ENCODE assay signal across 11 cellular contexts in the genomic region with DNA sequence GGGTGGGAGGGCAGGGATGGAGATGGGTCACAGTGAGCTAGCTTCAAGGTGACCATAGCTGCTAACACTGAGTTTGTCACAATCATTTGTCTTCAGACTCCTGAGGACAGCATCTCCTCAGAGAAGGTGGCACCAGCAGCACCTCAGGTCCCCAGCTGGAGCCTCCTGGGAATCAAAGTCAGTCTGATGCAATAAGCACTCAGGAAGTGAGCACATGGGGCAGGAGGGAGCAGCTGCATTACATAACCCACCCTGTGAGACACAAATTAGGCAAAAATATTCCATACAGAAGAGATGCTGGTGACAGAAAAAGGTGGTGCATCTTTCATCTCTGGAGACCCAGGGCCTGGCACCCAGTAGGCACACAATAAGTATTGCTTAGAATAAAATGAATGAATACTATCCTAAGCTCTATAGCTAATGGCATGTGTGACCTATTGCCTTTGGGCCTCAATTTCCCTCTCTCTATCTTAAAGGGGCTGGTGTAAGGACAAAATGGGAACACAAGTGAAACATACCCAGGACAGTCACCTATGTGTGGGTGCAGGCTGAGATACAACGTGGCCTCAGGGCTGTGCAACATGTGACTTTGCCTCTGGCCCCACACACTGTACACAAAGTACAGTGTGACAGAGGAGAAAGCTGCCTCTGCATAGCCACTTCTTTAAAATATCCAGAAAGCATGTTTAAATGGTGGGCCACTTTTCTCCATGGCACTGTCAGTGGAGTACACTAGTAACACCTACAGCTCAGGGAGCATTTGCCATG. TPM values are rescaled to one million over a fixed set of nuclear protein-coding genes. Genes with fewer than 3 reads are reported as not detected.
A peak's percentile ranks its signal among the peaks of the same experiment; 100 is the strongest.
DNase-seq lines count a peak whose midpoint lies in the region; ATAC-seq and TF ChIP-seq lines count a peak whose summit lies in the region.
"Had no signal": no experiment of that assay in that cellular context is flagged by ENCODE, and none has a peak within 500 bp of the region (broad histone marks: within the 10 kb centered on the region; RNA-seq: fewer than 3 reads in every experiment).

No MANE protein-coding gene starts in this region.

- peak overlapping the region; percentile 71 for H3K27ac Mint-ChIP-seq in endodermal cell
- H3K27ac Mint-ChIP-seq in naive thymus-derived CD4-positive, alpha-beta T cell: peak overlapping the region in 1 of 9 donors; percentile 28

- DNase-seq in AML-193 (lab: John Stamatoyannopoulos, UW) (peak; percentile 17 to 18), NCI-H1436 (lab: John Stamatoyannopoulos, UW) (peak; percentile 39), endodermal cell (no peak), COLO829 (ENCODE audit: low spot score) (no peak), SW 1271 (lab: John Stamatoyannopoulos, UW) (no peak)
- no peak for DNase-seq in naive thymus-derived CD4-positive, alpha-beta T cell
- DNase-seq: left ventricle myocardium superior, NCI-H2081 had no signal

- H3K36me3 ChIP-seq in endodermal cell (ENCODE audit: control insufficient read depth, insufficient read depth, low read length): peaks cover 21% of the 10 kb centered on the region
- H3K36me3 ChIP-seq in naive thymus-derived CD4-positive, alpha-beta T cell (ENCODE audit: control insufficient read depth in 2 of 3, insufficient read depth in 3 of 3, low read length in 3 of 3): peaks cover 0 to 3% (median 0%) of the 10 kb centered on the region in 3 experiments
- H3K36me3 ChIP-seq: cardiac muscle cell had no signal

- intact Hi-C loops in naive thymus-derived CD4-positive, alpha-beta T cell (cut with micrococcal nuclease): no loop called here

- peaks cover 16% of the 10 kb centered on the region for H3K36me3 Mint-ChIP-seq in endodermal cell (ENCODE audit: low read depth)
- peaks cover 0 to 36% (median 15%) of the 10 kb centered on the region in 5 donors for H3K36me3 Mint-ChIP-seq in naive thymus-derived CD4-positive, alpha-beta T cell

- no peak overlapping the region for H3K27ac ChIP-seq in endodermal cell (ENCODE audit: low read depth, low read length)
- no peak overlapping the region for H3K27ac ChIP-seq in naive thymus-derived CD4-positive, alpha-beta T cell (ENCODE audit: low read depth, low read length)
- H3K27ac ChIP-seq: cardiac muscle cell had no signal

- POLR2A ChIA-PET in naive thymus-derived CD4-positive, alpha-beta T cell (lab: Charles Lee): no interaction called here

- H3K9me3 Mint-ChIP-seq in endodermal cell: no peaks in the 10 kb centered on the region
- H3K9me3 Mint-ChIP-seq in naive thymus-derived CD4-positive, alpha-beta T cell: no peaks in the 10 kb centered on the region

- CTCF ChIA-PET in naive thymus-derived CD4-positive, alpha-beta T cell (lab: Charles Lee): interaction anchor here (0.9 to 1.2 kb wide), 2 partner anchors 8 to 13 kb away, joined by 3 read pairs; no protein-coding TSS in a partner anchor

- H3K4me3 ChIP-seq in endodermal cell (ENCODE audit: low read length): no peak overlapping the region
- H3K4me3 ChIP-seq in naive thymus-derived CD4-positive, alpha-beta T cell (ENCODE audit: low read length): no peak overlapping the region
- H3K4me3 ChIP-seq: cardiac muscle cell had no signal

- WGBS in endodermal cell (ENCODE audit: insufficient coverage in 1 of 2, insufficient read length in 1 of 2), 2 experiments: 97 to 100% methylated on average over 1 of the region's 1 CpG

- H3K4me3 Mint-ChIP-seq in endodermal cell: no peak overlapping the region
- H3K4me3 Mint-ChIP-seq in naive thymus-derived CD4-positive, alpha-beta T cell: no peak overlapping the region

- peaks cover 2% of the 10 kb centered on the region for H3K4me1 Mint-ChIP-seq in endodermal cell
- H3K4me1 Mint-ChIP-seq in naive thymus-derived CD4-positive, alpha-beta T cell: peaks cover 7 to 30% (median 19%) of the 10 kb centered on the region in 7 donors

- H3K27me3 ChIP-seq in endodermal cell (ENCODE audit: control insufficient read depth, insufficient read depth, low read length, poor library complexity, severe bottlenecking): no peaks in the 10 kb centered on the region
- H3K27me3 ChIP-seq in naive thymus-derived CD4-positive, alpha-beta T cell (ENCODE audit: control insufficient read depth in 2 of 2, insufficient read depth in 2 of 2, low read length in 2 of 2): no peaks in the 10 kb centered on the region
- H3K27me3 ChIP-seq: cardiac muscle cell had no signal

- no peaks in the 10 kb centered on the region for H3K27me3 Mint-ChIP-seq in endodermal cell (ENCODE audit: insufficient read depth)
- no peaks in the 10 kb centered on the region for H3K27me3 Mint-ChIP-seq in naive thymus-derived CD4-positive, alpha-beta T cell

- no peaks in the 10 kb centered on the region for H3K4me1 ChIP-seq in endodermal cell (ENCODE audit: control insufficient read depth, insufficient read depth, low read length)
- no peaks in the 10 kb centered on the region for H3K4me1 ChIP-seq in naive thymus-derived CD4-positive, alpha-beta T cell (ENCODE audit: control insufficient read depth in 2 of 2, insufficient read depth in 2 of 2, low read length in 2 of 2)

- no peak overlapping the region for H3K9ac ChIP-seq in endodermal cell (ENCODE audit: extremely low read depth, low read length, poor library complexity, severe bottlenecking)

- no peak for TF ChIP-seq CTCF in endodermal cell (conservative IDR thresholded peaks at IDR 0.05)

- peak; percentile 43 for ATAC-seq in GM19023 (IDR thresholded peaks at IDR 0.05; ENCODE audit: unreplicated experiment)
- ATAC-seq in HG02678 (IDR thresholded peaks at IDR 0.05; ENCODE audit: unreplicated experiment): no peak
- no peak for ATAC-seq in naive thymus-derived CD4-positive, alpha-beta T cell
- ATAC-seq: left ventricle myocardium superior had no signal

- no peaks in the 10 kb centered on the region for H3K9me3 ChIP-seq in endodermal cell (ENCODE audit: control insufficient read depth, low read length)
- H3K9me3 ChIP-seq in naive thymus-derived CD4-positive, alpha-beta T cell (ENCODE audit: control insufficient read depth in 2 of 3, low read length in 3 of 3): no peaks in the 10 kb centered on the region

RNA-seq across cellular contexts. Expression of a gene that starts 37.1 kb away (rescaled TPM):
- total RNA-seq in endodermal cell: 10 to 100 TPM; 64.4 to 76.4 TPM
- polyA plus RNA-seq in endodermal cell (2013, experiment 1 of 2): 21.4 TPM
- polyA plus RNA-seq in endodermal cell (2013, experiment 2 of 2): 20.1 TPM
- 10 to 100 TPM; 15.1 to 99.5 (median 17.8) TPM for total RNA-seq in naive thymus-derived CD4-positive, alpha-beta T cell
- 10 to 100 TPM; 27.4 to 27.6 TPM for polyA plus RNA-seq in naive thymus-derived CD4-positive, alpha-beta T cell

Comparison
In these comparisons a context has a peak if more than half of its experiments do, and no peak if none do; other contexts are left out.
1. DNase-seq: peak in AML-193 (2 of 2) and NCI-H1436 (single experiment); none in endodermal cell (single experiment), COLO829 (single experiment), SW 1271 (0 of 2) and naive thymus-derived CD4-positive, alpha-beta T cell (0 of 9).